Comparison of ENCODE assay signal across 17 cellular contexts in genomic region chr10:123204127-123204461, GRCh38. TPM values are rescaled to one million over a fixed set of nuclear protein-coding genes. Genes with fewer than 3 reads are reported as not detected.
DNase-seq lines count a peak whose midpoint lies in the region; ATAC-seq and TF ChIP-seq lines count a peak whose summit lies in the region.
"Had no signal": no experiment of that assay in that cellular context is flagged by ENCODE, and none has a peak within 500 bp of the region (broad histone marks: within the 10 kb centered on the region; RNA-seq: fewer than 3 reads in every experiment).

No MANE protein-coding gene starts in this region.

- no peak overlapping the region for H3K4me3 ChIP-seq in BLaER1
- no peak overlapping the region for H3K4me3 ChIP-seq in PC-3 (ENCODE audit: low read length)
- H3K4me3 ChIP-seq: SJCRH30 had no signal

- H3K9me3 Mint-ChIP-seq in stimulated activated memory B cell treated with anti-CD40 and anti-IgM and Interleukin-4, amounts not matched to agents 10 μg/mL and 1 μg/mL and 100 μg/mL, for 72 hours, result peaks cover 8% of the 10 kb centered on the region

- peaks cover 52% of the 10 kb centered on the region for H3K36me3 Mint-ChIP-seq in stimulated activated memory B cell treated with anti-CD40 and anti-IgM and Interleukin-4, amounts not matched to agents 10 μg/mL and 1 μg/mL and 100 μg/mL, for 72 hours

- intact Hi-C loops in PC-3 (cut with micrococcal nuclease), result loop anchor here (2.0 to 10.0 kb wide), 3 partner anchors 47 to 173 kb away; no protein-coding TSS in a partner anchor

- no peaks in the 10 kb centered on the region for H3K9me2 ChIP-seq in PC-3 (replicated peaks; ENCODE audit: low read length)

- DNase-seq in PC-3 (no peak), left lobe of liver (ENCODE audit: low spot score) (no peak), RKO (ENCODE audit: low spot score) (no peak), GF-D8 (lab: John Stamatoyannopoulos, UW) (no peak)
- DNase-seq: C1 segment of cervical spinal cord; CD8-positive, alpha-beta memory T cell; GDM1; H7; Karpas-422; NCI-H187; NCI-H446; NCI-H526 treated with DMSO at 0.1 percent for 48 hours; SJCRH30; T-cell had no signal

- H3K27ac ChIP-seq in BLaER1 (peak overlapping the region; percentile 60; the same call in 1 of the 2 replicates), PC-3 (ENCODE audit: low read length) (peak overlapping the region; percentile 97)
- H3K27ac ChIP-seq: SJCRH30 had no signal

- no peaks in the 10 kb centered on the region for H3F3A ChIP-seq in PC-3 (ENCODE audit: low read length, unreplicated experiment)

- H2AFZ ChIP-seq in PC-3 (ENCODE audit: low read length), result no peak overlapping the region

- POLR2A ChIA-PET in PC-3 (lab: Charles Lee; ENCODE audit: unreplicated experiment), result interaction anchor here (0.5 to 0.6 kb wide), 2 partner anchors 8 to 251 kb away, joined by 4 read pairs; no protein-coding TSS in a partner anchor

- peak overlapping the region; percentile 80 for H3K4me2 ChIP-seq in BLaER1
- peak overlapping the region; percentile 69 for H3K4me2 ChIP-seq in PC-3 (ENCODE audit: low read length)

- H3K27me3 ChIP-seq in BLaER1 (no peaks in the 10 kb centered on the region), PC-3 (ENCODE audit: low read length) (no peaks in the 10 kb centered on the region)
- H3K27me3 ChIP-seq: SJCRH30 had no signal

- H3K36me3 ChIP-seq in BLaER1, result peaks cover 46% of the 10 kb centered on the region
- H3K36me3 ChIP-seq in PC-3 (ENCODE audit: low read depth, low read length), result no peaks in the 10 kb centered on the region; the same call in 1 of the 2 replicates
- H3K36me3 ChIP-seq: SJCRH30 had no signal

- H3K9ac ChIP-seq in BLaER1 (no peak overlapping the region; the same call in 1 of the 2 replicates), PC-3 (ENCODE audit: low read length) (peak overlapping the region; percentile 66)

- BruUV-seq in PC-3 (replicated peaks; lab: Mats Ljungman, UMichigan), result TSS peak; percentile 26

- no peaks in the 10 kb centered on the region for H3K79me2 ChIP-seq in PC-3 (ENCODE audit: low read length)

- H3K9me3 ChIP-seq in BLaER1, result peaks cover 23% of the 10 kb centered on the region
- H3K9me3 ChIP-seq in PC-3 (ENCODE audit: low read length), result no peaks in the 10 kb centered on the region
- H3K9me3 ChIP-seq: SJCRH30 had no signal

- no peak overlapping the region for H3K4me3 Mint-ChIP-seq in stimulated activated memory B cell treated with anti-CD40 and anti-IgM and Interleukin-4, amounts not matched to agents 10 μg/mL and 1 μg/mL and 100 μg/mL, for 72 hours
- H3K4me3 Mint-ChIP-seq: T-cell had no signal

- H3K27ac Mint-ChIP-seq in stimulated activated memory B cell treated with anti-CD40 and anti-IgM and Interleukin-4, amounts not matched to agents 10 μg/mL and 1 μg/mL and 100 μg/mL, for 72 hours, result peak overlapping the region; percentile 4
- H3K27ac Mint-ChIP-seq: T-cell had no signal

- H3K4me1 ChIP-seq in BLaER1 (peaks cover 53% of the 10 kb centered on the region), PC-3 (ENCODE audit: insufficient read depth, low read length) (peaks cover 34% of the 10 kb centered on the region)
- H3K4me1 ChIP-seq: SJCRH30 had no signal

- H3K27me3 Mint-ChIP-seq in stimulated activated memory B cell treated with anti-CD40 and anti-IgM and Interleukin-4, amounts not matched to agents 10 μg/mL and 1 μg/mL and 100 μg/mL, for 72 hours, result no peaks in the 10 kb centered on the region
- H3K27me3 Mint-ChIP-seq: CD8-positive, alpha-beta memory T cell; T-cell had no signal

- H3K4me1 Mint-ChIP-seq in stimulated activated memory B cell treated with anti-CD40 and anti-IgM and Interleukin-4, amounts not matched to agents 10 μg/mL and 1 μg/mL and 100 μg/mL, for 72 hours, result peaks cover 19% of the 10 kb centered on the region

- no peak for TF ChIP-seq CTCF in PC-3 (conservative IDR thresholded peaks at IDR 0.05; ENCODE audit: low read depth, low read length)

- peak; percentile 49 for ATAC-seq in PC-3
- peak; percentile 46 for ATAC-seq in left lobe of liver
- ATAC-seq in stimulated activated memory B cell treated with anti-CD40 and anti-IgM and Interleukin-4, amounts not matched to agents 10 μg/mL and 1 μg/mL and 100 μg/mL, for 72 hours, result no peak
- no peak for ATAC-seq in GM21786 (IDR thresholded peaks at IDR 0.05; ENCODE audit: unreplicated experiment)
- ATAC-seq: T-cell had no signal

- H4K20me1 ChIP-seq in BLaER1, result no peaks in the 10 kb centered on the region; the same call in 1 of the 2 replicates
- no peaks in the 10 kb centered on the region for H4K20me1 ChIP-seq in PC-3 (ENCODE audit: low read length)

- CTCF ChIA-PET in PC-3 (lab: Charles Lee), result no interaction called here

RNA-seq across cellular contexts. Expression of gene BUB3, which starts 49.9 kb away (rescaled TPM):
- total RNA-seq in PC-3 (2014; rRNA removed) (271 and 291 TPM in 2 replicates), left lobe of liver (24.8 TPM)

RNA-seq across cellular contexts. Expression of gene HMX2, which starts 56.2 kb away (rescaled TPM):
- not detected in 2 replicates for total RNA-seq in PC-3 (2014; rRNA removed)
- not detected for total RNA-seq in left lobe of liver
- total RNA-seq: CD8-positive, alpha-beta memory T cell; H7; SJCRH30; T-cell had no signal

Comparison
In these comparisons a context has a peak if more than half of its experiments do, and no peak if none do; other contexts are left out.
1. ATAC-seq: peak in PC-3 (single experiment) and left lobe of liver (single experiment); none in stimulated activated memory B cell treated with anti-CD40 and anti-IgM and Interleukin-4, amounts not matched to agents 10 μg/mL and 1 μg/mL and 100 μg/mL, for 72 hours (single experiment) and GM21786 (single experiment).
2. RNA of gene BUB3, which starts 49.9 kb away (total RNA-seq): 271 to 291 TPM in PC-3; 24.8 TPM in left lobe of liver (single experiment); every median in the first group is over 10 times any median in the second.